In the genomic region with DNA sequence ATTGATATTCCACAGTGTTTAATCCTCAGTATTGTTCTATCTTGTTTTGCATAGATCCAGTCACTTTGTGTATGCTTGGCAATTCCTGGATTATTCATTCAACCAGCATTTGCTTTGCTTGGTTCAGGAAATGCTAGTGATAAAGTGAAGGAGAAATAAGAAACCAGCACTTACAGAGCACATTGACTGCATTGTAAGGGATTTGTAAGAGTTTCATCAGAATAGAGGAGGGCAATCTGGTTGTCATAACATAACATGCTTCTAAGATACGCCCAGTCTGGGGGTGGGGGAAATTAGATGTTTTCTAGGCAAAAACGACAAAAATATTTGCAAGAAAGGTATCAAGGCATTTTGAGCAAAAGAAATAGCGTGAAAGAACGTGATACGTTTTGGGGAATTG, we compare ENCODE assay signal across 15 cellular contexts. TPM values are rescaled to one million over a fixed set of nuclear protein-coding genes. Genes with fewer than 3 reads are reported as not detected.
A peak's percentile ranks its signal among the peaks of the same experiment; 100 is the strongest.
DNase-seq lines count a peak whose midpoint lies in the region; ATAC-seq and TF ChIP-seq lines count a peak whose summit lies in the region.
"Had no signal": no experiment of that assay in that cellular context is flagged by ENCODE, and none has a peak within 500 bp of the region (broad histone marks: within the 10 kb centered on the region; RNA-seq: fewer than 3 reads in every experiment).

No MANE protein-coding gene starts in this region.

- CTCF ChIA-PET in activated CD4-positive, alpha-beta T cell treated with anti-CD3 and anti-CD28 coated beads for 36 hours (lab: Charles Lee), result interaction anchor here (0.7 kb wide), 1 partner anchor 35 kb away, joined by 3 read pairs; no protein-coding TSS in a partner anchor

- intact Hi-C loops in activated CD4-positive, alpha-beta T cell treated with anti-CD3 and anti-CD28 coated beads for 36 hours (cut with DNase I, micrococcal nuclease), result loop anchor here in 1 of 2 experiments (5.0 kb wide), 1 partner anchor 38 kb away; no protein-coding TSS in a partner anchor

- DNase-seq in activated CD4-positive, alpha-beta T cell treated with anti-CD3 and anti-CD28 coated beads for 36 hours, result no peak
- no peak for DNase-seq in activated CD4-positive, alpha-beta T cell treated with anti-CD3 and anti-CD28 coated beads, Interleukin-2, amount 50 U/mL, for 1 hour
- DNase-seq in effector memory CD8-positive, alpha-beta T cell, result no peak
- DNase-seq in osteoblast (ENCODE audit: insufficient read length, low spot score, missing footprints), result no peak
- no peak for DNase-seq in NCI-H128 (lab: John Stamatoyannopoulos, UW; ENCODE audit: unreplicated experiment)
- DNase-seq in activated gamma-delta T cell (lab: John Stamatoyannopoulos, UW), result no peak
- DNase-seq: colonic mucosa, DMS53, kidney glomerular epithelial cell, NCI-H446 treated with DMSO at 0.1 percent for 48 hours, PC-3, transverse colon had no signal

- H3K4me1 Mint-ChIP-seq in activated CD4-positive, alpha-beta T cell treated with anti-CD3 and anti-CD28 coated beads for 36 hours, result peaks cover 50% of the 10 kb centered on the region
- peaks cover 16 to 32% (median 19%) of the 10 kb centered on the region in 3 donors for H3K4me1 Mint-ChIP-seq in IgD-negative memory B cell
- H3K4me1 Mint-ChIP-seq in effector memory CD8-positive, alpha-beta T cell (ENCODE audit: low read depth in 2 of 2), result peaks cover 17 to 47% of the 10 kb centered on the region in 2 donors

- H2AFZ ChIP-seq in osteoblast (ENCODE audit: low read length), result no peak overlapping the region

- no peaks in the 10 kb centered on the region for H3K27me3 Mint-ChIP-seq in activated CD4-positive, alpha-beta T cell treated with anti-CD3 and anti-CD28 coated beads for 36 hours
- no peaks in the 10 kb centered on the region for H3K27me3 Mint-ChIP-seq in IgD-negative memory B cell
- no peaks in the 10 kb centered on the region for H3K27me3 Mint-ChIP-seq in effector memory CD8-positive, alpha-beta T cell

- H3K36me3 ChIP-seq in osteoblast (ENCODE audit: insufficient read depth, low read length), result peaks cover 9% of the 10 kb centered on the region
- H3K36me3 ChIP-seq: colonic mucosa had no signal

- H3K27me3 ChIP-seq in osteoblast (ENCODE audit: insufficient read depth, low read length), result no peaks in the 10 kb centered on the region
- H3K27me3 ChIP-seq: colonic mucosa, transverse colon had no signal

- no peaks in the 10 kb centered on the region for H3K9me3 Mint-ChIP-seq in activated CD4-positive, alpha-beta T cell treated with anti-CD3 and anti-CD28 coated beads for 36 hours (ENCODE audit: low read depth)
- no peaks in the 10 kb centered on the region for H3K9me3 Mint-ChIP-seq in IgD-negative memory B cell
- no peaks in the 10 kb centered on the region for H3K9me3 Mint-ChIP-seq in effector memory CD8-positive, alpha-beta T cell
- H3K9me3 Mint-ChIP-seq: neural crest cell had no signal

- ATAC-seq in activated CD4-positive, alpha-beta T cell treated with anti-CD3 and anti-CD28 coated beads for 36 hours, result peak; percentile 53
- ATAC-seq in effector memory CD8-positive, alpha-beta T cell (replicated peaks), result no peak
- no peak for ATAC-seq in HG03460 (IDR thresholded peaks at IDR 0.05; ENCODE audit: unreplicated experiment)
- ATAC-seq: PC-3 had no signal

- H3K4me2 ChIP-seq in osteoblast (ENCODE audit: insufficient read depth, low read length), result no peak overlapping the region

- peak overlapping the region; percentile 27 for H3K27ac Mint-ChIP-seq in activated CD4-positive, alpha-beta T cell treated with anti-CD3 and anti-CD28 coated beads for 36 hours
- H3K27ac Mint-ChIP-seq in IgD-negative memory B cell, result peak overlapping the region; percentile 5 to 49 (median 11)
- H3K27ac Mint-ChIP-seq in effector memory CD8-positive, alpha-beta T cell, result peak overlapping the region; percentile 6 to 52

- H3K27ac ChIP-seq in osteoblast (ENCODE audit: low read depth, low read length), result peak overlapping the region; percentile 20
- H3K27ac ChIP-seq: colonic mucosa, transverse colon had no signal

- no peak overlapping the region for H3K4me3 Mint-ChIP-seq in activated CD4-positive, alpha-beta T cell treated with anti-CD3 and anti-CD28 coated beads for 36 hours
- peak overlapping the region in 1 of 4 donors; percentile 63 for H3K4me3 Mint-ChIP-seq in IgD-negative memory B cell
- H3K4me3 Mint-ChIP-seq in effector memory CD8-positive, alpha-beta T cell, result no peak overlapping the region
- H3K4me3 Mint-ChIP-seq: neural crest cell had no signal

- POLR2A ChIA-PET in activated CD4-positive, alpha-beta T cell treated with anti-CD3 and anti-CD28 coated beads for 36 hours (lab: Charles Lee), result no interaction called here

- H3K4me3 ChIP-seq in osteoblast (ENCODE audit: insufficient read depth, low read length), result no peak overlapping the region
- H3K4me3 ChIP-seq: colonic mucosa, transverse colon had no signal

- peaks cover 3% of the 10 kb centered on the region for H3K4me1 ChIP-seq in osteoblast (ENCODE audit: insufficient read depth, low read length)

- H3K9me3 ChIP-seq in osteoblast (ENCODE audit: low read depth, low read length), result no peaks in the 10 kb centered on the region
- H3K9me3 ChIP-seq: colonic mucosa, transverse colon had no signal

- no peak for TF ChIP-seq CTCF in osteoblast (IDR thresholded peaks at IDR 0.05; ENCODE audit: extremely low read depth, low read depth, low read length)

- peaks cover 34% of the 10 kb centered on the region for H3K36me3 Mint-ChIP-seq in activated CD4-positive, alpha-beta T cell treated with anti-CD3 and anti-CD28 coated beads for 36 hours (ENCODE audit: low read depth)
- H3K36me3 Mint-ChIP-seq in IgD-negative memory B cell, result peaks cover 8% of the 10 kb centered on the region
- peaks cover 31% of the 10 kb centered on the region for H3K36me3 Mint-ChIP-seq in effector memory CD8-positive, alpha-beta T cell (ENCODE audit: insufficient read depth)

- H4K20me1 ChIP-seq in osteoblast (ENCODE audit: insufficient read depth, low read length), result peaks cover 25% of the 10 kb centered on the region

- peaks cover 69% of the 10 kb centered on the region for H3K79me2 ChIP-seq in osteoblast (ENCODE audit: insufficient read depth, low read length)

RNA-seq across cellular contexts. Expression of gene TNRC6A, which starts 40.4 kb away (rescaled TPM):
- total RNA-seq in activated CD4-positive, alpha-beta T cell treated with anti-CD3 and anti-CD28 coated beads for 36 hours, result 10 to 100 TPM; 34.6 to 46.1 TPM
- polyA plus RNA-seq in IgD-negative memory B cell, result 26.3 TPM
- total RNA-seq in osteoblast, result 38.0 and 40.7 TPM in 2 replicates
